1 cellular context compared by ENCODE assay signal in the genomic region with DNA sequence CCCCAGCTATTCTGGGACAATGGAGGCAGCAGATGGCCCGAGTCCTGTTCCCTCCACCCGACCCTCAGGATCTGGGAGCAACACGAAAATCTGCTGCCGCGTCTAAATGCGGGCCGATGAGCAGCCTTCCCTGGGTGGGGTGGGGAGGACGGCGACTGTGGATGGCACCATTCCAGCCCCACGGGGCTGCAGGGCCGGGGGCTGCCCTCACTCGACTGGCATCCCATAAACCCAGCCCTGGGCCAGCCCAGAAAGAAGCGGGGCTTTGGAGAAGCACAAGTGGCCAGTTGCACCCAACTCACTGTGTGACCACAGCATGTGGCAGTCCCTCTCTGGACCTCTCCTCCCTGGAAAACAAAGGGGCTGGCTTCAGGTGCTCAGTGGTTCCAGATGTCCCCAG.
TF ChIP-seq lines count a peak whose summit lies in the region.

No MANE protein-coding gene starts in this region.

TF ChIP-seq in H1, 55 proteins besides CTCF, POLR2A, EP300 and RAD21:
- TF ChIP-seq CHD2 (IDR thresholded peaks at IDR 0.05; ENCODE audit: low read length) (no peak), SIX5 (IDR thresholded peaks at IDR 0.05; ENCODE audit: low read depth, low read length) (no peak), BACH1 (IDR thresholded peaks at IDR 0.05; ENCODE audit: low read length) (no peak), CBX8 (IDR thresholded peaks at IDR 0.05; ENCODE audit: borderline replicate concordance, low read depth, low read length) (no peak), ASH2L (IDR thresholded peaks at IDR 0.05; ENCODE audit: low read length) (no peak)
